1 cellular context compared by ENCODE assay signal in the genomic region with DNA sequence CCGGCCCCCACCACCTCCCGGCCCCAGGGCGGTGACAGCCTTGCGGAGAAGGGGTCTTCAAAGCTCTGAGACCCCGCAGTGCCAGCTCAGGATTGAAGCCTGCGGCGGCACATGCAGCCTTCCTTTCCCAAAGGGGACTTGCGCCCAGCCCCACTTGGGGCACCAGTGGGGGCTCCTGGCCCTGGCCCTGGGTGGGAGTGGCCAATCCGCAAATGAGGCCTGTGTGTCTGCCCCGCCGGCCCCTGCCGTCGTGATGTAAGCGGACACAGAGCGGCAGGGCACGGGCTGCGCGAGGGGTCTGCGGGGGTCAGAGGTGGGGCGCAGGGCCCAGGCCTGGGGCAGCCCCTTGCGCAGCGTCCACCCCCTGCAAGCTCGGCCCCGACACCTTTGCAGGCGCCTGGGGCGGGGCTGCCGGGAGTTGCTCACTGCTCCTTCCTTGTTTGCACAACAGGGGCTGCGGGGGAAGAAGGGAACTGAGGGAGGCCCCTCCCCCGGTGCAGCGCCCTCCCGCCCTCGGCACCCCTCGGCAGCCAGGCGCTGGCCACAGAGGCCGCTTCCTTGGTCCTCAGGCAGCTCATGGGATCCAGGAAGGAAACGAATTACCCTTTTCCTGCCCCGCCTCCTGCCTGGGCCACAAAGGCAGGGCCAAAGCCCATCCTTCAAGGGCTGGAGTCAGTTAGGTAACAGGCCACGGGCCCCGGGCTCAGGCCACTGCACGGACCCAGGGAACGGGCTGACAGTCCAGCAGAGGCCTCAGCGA.
TF ChIP-seq lines count a peak whose summit lies in the region.

No MANE protein-coding gene starts in this region.

TF ChIP-seq in K562, 482 proteins besides CTCF, POLR2A, EP300 and RAD21 (continued from another document):
- TF ChIP-seq, protein P1, sequence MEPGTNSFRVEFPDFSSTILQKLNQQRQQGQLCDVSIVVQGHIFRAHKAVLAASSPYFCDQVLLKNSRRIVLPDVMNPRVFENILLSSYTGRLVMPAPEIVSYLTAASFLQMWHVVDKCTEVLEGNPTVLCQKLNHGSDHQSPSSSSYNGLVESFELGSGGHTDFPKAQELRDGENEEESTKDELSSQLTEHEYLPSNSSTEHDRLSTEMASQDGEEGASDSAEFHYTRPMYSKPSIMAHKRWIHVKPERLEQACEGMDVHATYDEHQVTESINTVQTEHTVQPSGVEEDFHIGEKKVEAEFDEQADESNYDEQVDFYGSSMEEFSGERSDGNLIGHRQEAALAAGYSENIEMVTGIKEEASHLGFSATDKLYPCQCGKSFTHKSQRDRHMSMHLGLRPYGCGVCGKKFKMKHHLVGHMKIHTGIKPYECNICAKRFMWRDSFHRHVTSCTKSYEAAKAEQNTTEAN (CRISPR knock-in tag; IDR thresholded peaks at IDR 0.05), result no peak
- no peak for TF ChIP-seq PHB (CRISPR knock-in tag; IDR thresholded peaks at IDR 0.05)
- peak; percentile 88 for TF ChIP-seq ZFX (CRISPR knock-in tag; IDR thresholded peaks at IDR 0.05)
- peak; percentile 34; the same call in 1 of the 2 replicates for TF ChIP-seq CREM (IDR thresholded peaks at IDR 0.05; ENCODE audit: low read depth)
- TF ChIP-seq SRSF9 (IDR thresholded peaks at IDR 0.05; ENCODE audit: borderline replicate concordance, low read depth, low read length), result no peak
- TF ChIP-seq, protein P2, sequence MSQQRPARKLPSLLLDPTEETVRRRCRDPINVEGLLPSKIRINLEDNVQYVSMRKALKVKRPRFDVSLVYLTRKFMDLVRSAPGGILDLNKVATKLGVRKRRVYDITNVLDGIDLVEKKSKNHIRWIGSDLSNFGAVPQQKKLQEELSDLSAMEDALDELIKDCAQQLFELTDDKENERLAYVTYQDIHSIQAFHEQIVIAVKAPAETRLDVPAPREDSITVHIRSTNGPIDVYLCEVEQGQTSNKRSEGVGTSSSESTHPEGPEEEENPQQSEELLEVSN (IDR thresholded peaks at IDR 0.05; ENCODE audit: borderline replicate concordance in 1 of 2, extremely low read depth in 1 of 2, insufficient read depth in 1 of 2, insufficient read length in 1 of 2, low read depth in 1 of 2, low read length in 1 of 2, poor library complexity in 1 of 2, severe bottlenecking in 1 of 2), result peak in 1 of 2 experiments; percentile 58
- TF ChIP-seq EP400 (IDR thresholded peaks at IDR 0.05), result 0 out of 2 replicates have a peak, but pooled peaks have one; percentile 2
- TF ChIP-seq, protein P3, sequence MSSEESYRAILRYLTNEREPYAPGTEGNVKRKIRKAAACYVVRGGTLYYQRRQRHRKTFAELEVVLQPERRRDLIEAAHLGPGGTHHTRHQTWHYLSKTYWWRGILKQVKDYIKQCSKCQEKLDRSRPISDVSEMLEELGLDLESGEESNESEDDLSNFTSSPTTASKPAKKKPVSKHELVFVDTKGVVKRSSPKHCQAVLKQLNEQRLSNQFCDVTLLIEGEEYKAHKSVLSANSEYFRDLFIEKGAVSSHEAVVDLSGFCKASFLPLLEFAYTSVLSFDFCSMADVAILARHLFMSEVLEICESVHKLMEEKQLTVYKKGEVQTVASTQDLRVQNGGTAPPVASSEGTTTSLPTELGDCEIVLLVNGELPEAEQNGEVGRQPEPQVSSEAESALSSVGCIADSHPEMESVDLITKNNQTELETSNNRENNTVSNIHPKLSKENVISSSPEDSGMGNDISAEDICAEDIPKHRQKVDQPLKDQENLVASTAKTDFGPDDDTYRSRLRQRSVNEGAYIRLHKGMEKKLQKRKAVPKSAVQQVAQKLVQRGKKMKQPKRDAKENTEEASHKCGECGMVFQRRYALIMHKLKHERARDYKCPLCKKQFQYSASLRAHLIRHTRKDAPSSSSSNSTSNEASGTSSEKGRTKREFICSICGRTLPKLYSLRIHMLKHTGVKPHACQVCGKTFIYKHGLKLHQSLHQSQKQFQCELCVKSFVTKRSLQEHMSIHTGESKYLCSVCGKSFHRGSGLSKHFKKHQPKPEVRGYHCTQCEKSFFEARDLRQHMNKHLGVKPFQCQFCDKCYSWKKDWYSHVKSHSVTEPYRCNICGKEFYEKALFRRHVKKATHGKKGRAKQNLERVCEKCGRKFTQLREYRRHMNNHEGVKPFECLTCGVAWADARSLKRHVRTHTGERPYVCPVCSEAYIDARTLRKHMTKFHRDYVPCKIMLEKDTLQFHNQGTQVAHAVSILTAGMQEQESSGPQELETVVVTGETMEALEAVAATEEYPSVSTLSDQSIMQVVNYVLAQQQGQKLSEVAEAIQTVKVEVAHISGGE (CRISPR knock-in tag; IDR thresholded peaks at IDR 0.05), result peak in 1 of 3 experiments; percentile 65; a peak in 1 of 6 replicates
- TF ChIP-seq ATF1 (CRISPR knock-in tag; IDR thresholded peaks at IDR 0.05), result no peak
- TF ChIP-seq ATF1 (tag; IDR thresholded peaks at IDR 0.05), result peak; percentile 49
